1 cellular context compared by ENCODE assay signal in the genomic region with DNA sequence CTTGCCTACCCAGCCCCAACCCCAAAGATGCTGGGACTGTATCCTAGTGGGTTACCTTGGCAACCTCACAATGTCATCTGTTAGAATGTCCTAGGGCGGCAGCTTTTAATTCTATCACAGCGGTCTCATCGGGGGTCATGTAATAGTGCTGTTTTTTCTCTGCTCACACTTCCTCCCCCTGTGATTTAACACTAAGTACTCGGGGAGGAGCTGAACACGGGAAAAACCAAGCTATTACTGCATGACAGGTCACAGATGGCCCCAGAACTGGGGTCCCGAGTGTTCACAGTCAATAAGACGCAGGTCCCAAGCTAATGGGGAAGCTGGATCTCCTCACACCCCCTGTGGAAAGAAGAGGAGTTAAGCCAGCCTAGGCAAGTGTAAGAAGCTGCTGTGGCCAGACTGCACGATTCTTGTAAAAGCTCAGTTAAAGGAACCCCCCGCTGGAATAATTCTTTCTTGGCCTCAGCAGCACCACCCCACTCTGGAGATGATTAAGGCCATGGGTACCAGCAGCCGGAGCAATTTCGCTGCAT.
TF ChIP-seq lines count a peak whose summit lies in the region.

No MANE protein-coding gene starts in this region.

TF ChIP-seq in GM12878, 131 proteins besides CTCF, POLR2A, EP300 and RAD21 (continued from another document):
- TF ChIP-seq, protein P1, sequence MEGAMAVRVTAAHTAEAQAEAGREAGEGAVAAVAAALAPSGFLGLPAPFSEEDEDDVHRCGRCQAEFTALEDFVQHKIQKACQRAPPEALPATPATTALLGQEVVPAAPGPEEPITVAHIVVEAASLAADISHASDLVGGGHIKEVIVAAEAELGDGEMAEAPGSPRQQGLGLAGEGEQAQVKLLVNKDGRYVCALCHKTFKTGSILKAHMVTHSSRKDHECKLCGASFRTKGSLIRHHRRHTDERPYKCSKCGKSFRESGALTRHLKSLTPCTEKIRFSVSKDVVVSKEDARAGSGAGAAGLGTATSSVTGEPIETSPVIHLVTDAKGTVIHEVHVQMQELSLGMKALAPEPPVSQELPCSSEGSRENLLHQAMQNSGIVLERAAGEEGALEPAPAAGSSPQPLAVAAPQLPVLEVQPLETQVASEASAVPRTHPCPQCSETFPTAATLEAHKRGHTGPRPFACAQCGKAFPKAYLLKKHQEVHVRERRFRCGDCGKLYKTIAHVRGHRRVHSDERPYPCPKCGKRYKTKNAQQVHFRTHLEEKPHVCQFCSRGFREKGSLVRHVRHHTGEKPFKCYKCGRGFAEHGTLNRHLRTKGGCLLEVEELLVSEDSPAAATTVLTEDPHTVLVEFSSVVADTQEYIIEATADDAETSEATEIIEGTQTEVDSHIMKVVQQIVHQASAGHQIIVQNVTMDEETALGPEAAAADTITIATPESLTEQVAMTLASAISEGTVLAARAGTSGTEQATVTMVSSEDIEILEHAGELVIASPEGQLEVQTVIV (IDR thresholded peaks at IDR 0.05; ENCODE audit: borderline replicate concordance, partially characterized antibody) = no peak
- TF ChIP-seq KAT2A (conservative IDR thresholded peaks at IDR 0.05; ENCODE audit: control insufficient read depth, low read depth, low read length) (no peak), IKZF2 (IDR thresholded peaks at IDR 0.05) (peak in 1 of 2 experiments; percentile 43; a peak in 1 of 4 replicates), BHLHE40 (IDR thresholded peaks at IDR 0.05; ENCODE audit: borderline replicate concordance in 1 of 2, low read depth in 2 of 2, low read length in 1 of 2) (peak; percentile 39 to 40; a peak in 2 of 4 replicates), ATF7 (IDR thresholded peaks at IDR 0.05; ENCODE audit: low read depth) (peak; percentile 67), MEF2B (IDR thresholded peaks at IDR 0.05; ENCODE audit: partially characterized antibody, poor library complexity, severe bottlenecking) (peak; percentile 29), CHD2 (IDR thresholded peaks at IDR 0.05; ENCODE audit: borderline replicate concordance, low read depth, low read length) (0 out of 2 replicates have a peak, but pooled peaks have one; percentile 27)
